ENCODE assay signal across 11 cellular contexts in genomic region chr10:13686331-13686752, GRCh38.
DNase-seq lines count a peak whose midpoint lies in the region; ATAC-seq and TF ChIP-seq lines count a peak whose summit lies in the region.
"Had no signal": no experiment of that assay in that cellular context is flagged by ENCODE, and none has a peak within 500 bp of the region (broad histone marks: within the 10 kb centered on the region; RNA-seq: fewer than 3 reads in every experiment).

No MANE protein-coding gene starts in this region.

- peak overlapping the region; percentile 4 for H3K27ac Mint-ChIP-seq in glutamatergic neuron (ENCODE audit: unreplicated experiment)
- H3K27ac Mint-ChIP-seq: B cell; T-helper 1 cell treated with Interleukin-12 subunit alpha and Interleukin-12 subunit beta and Interleukin-4 antibody, amounts not matched to agents 30 μg/mL and 1 μg/mL, for 36 hours had no signal

- H3K36me3 ChIP-seq in ascending aorta (peaks cover under 1 to 11% of the 10 kb centered on the region in 2 donors), psoas muscle (ENCODE audit: insufficient read depth in 1 of 2, low read depth in 1 of 2) (peaks cover 0 to 6% of the 10 kb centered on the region in 2 donors)

- H3K27me3 ChIP-seq in ascending aorta = no peaks in the 10 kb centered on the region
- H3K27me3 ChIP-seq in psoas muscle (ENCODE audit: insufficient read depth in 3 of 3, low read length in 2 of 3) = no peaks in the 10 kb centered on the region

- no peaks in the 10 kb centered on the region for H3K9me3 ChIP-seq in ascending aorta
- no peaks in the 10 kb centered on the region for H3K9me3 ChIP-seq in psoas muscle

- peaks cover 1% of the 10 kb centered on the region for H3K9me3 Mint-ChIP-seq in glutamatergic neuron (ENCODE audit: unreplicated experiment)
- H3K9me3 Mint-ChIP-seq: T-helper 1 cell treated with Interleukin-12 subunit alpha and Interleukin-12 subunit beta and Interleukin-4 antibody, amounts not matched to agents 30 μg/mL and 1 μg/mL, for 36 hours had no signal

- 25 to 43% (median 40%) methylated on average over 5 of the region's 5 CpGs for WGBS in psoas muscle, 3 donors

- peaks cover 0 to 37% of the 10 kb centered on the region in 2 donors for H3K4me1 ChIP-seq in ascending aorta
- peaks cover 37% of the 10 kb centered on the region for H3K4me1 ChIP-seq in psoas muscle

- no peak for TF ChIP-seq CTCF in ascending aorta (IDR thresholded peaks at IDR 0.05)
- TF ChIP-seq CTCF in glutamatergic neuron (IDR thresholded peaks at IDR 0.05; ENCODE audit: partially characterized antibody, unreplicated experiment) = no peak
- no peak for TF ChIP-seq CTCF in psoas muscle (IDR thresholded peaks at IDR 0.05)
- TF ChIP-seq CTCF in omental fat pad (IDR thresholded peaks at IDR 0.05) = no peak

- H3K4me1 Mint-ChIP-seq in glutamatergic neuron (ENCODE audit: low read depth, unreplicated experiment) = peaks cover 9% of the 10 kb centered on the region
- H3K4me1 Mint-ChIP-seq: B cell had no signal

- DNase-seq in CD1c-positive myeloid dendritic cell (ENCODE audit: extremely low spot score) (peak; percentile 59), ascending aorta (ENCODE audit: low spot score in 2 of 2) (no peak), glutamatergic neuron (no peak), psoas muscle (no peak), omental fat pad (ENCODE audit: low spot score) (no peak), NCI-H2107 (lab: John Stamatoyannopoulos, UW) (no peak)
- DNase-seq: NCI-H524 treated with DMSO at 0.1 percent for 48 hours had no signal

- intact Hi-C loops in ascending aorta (cut with DNase I) = no loop called here
- intact Hi-C loops in psoas muscle (cut with DNase I) = no loop called here

- H3K27ac ChIP-seq in ascending aorta = peak overlapping the region; percentile 72 to 76
- H3K27ac ChIP-seq in psoas muscle = peak overlapping the region; percentile 64

- ATAC-seq in psoas muscle = peak; percentile 74 to 92 (median 80)
- ATAC-seq in omental fat pad (ENCODE audit: low FRiP score) = no peak
- ATAC-seq in GM19397 (IDR thresholded peaks at IDR 0.05; ENCODE audit: unreplicated experiment) = no peak
- no peak for ATAC-seq in HG03108 (IDR thresholded peaks at IDR 0.05; ENCODE audit: unreplicated experiment)

- H3K36me3 Mint-ChIP-seq in glutamatergic neuron (ENCODE audit: unreplicated experiment) = no peaks in the 10 kb centered on the region

- H3K27me3 Mint-ChIP-seq in glutamatergic neuron (ENCODE audit: unreplicated experiment) = peaks cover 4% of the 10 kb centered on the region

- no peak overlapping the region for H3K4me3 ChIP-seq in ascending aorta
- H3K4me3 ChIP-seq in psoas muscle = no peak overlapping the region

- H3K4me3 Mint-ChIP-seq in glutamatergic neuron (ENCODE audit: unreplicated experiment) = no peak overlapping the region
- H3K4me3 Mint-ChIP-seq: B cell; T-helper 1 cell treated with Interleukin-12 subunit alpha and Interleukin-12 subunit beta and Interleukin-4 antibody, amounts not matched to agents 30 μg/mL and 1 μg/mL, for 36 hours had no signal

Comparison
In these comparisons a context has a peak if more than half of its experiments do, and no peak if none do; other contexts are left out.
1. ATAC-seq: peak in psoas muscle (4 of 4); none in omental fat pad (single experiment), GM19397 (single experiment) and HG03108 (single experiment).